Comparison of ENCODE assay signal across 15 cellular contexts in genomic region chr14:61836184-61836583, GRCh38. TPM values are rescaled to one million over a fixed set of nuclear protein-coding genes. Genes with fewer than 3 reads are reported as not detected.
DNase-seq lines count a peak whose midpoint lies in the region; ATAC-seq and TF ChIP-seq lines count a peak whose summit lies in the region.
"Had no signal": no experiment of that assay in that cellular context is flagged by ENCODE, and none has a peak within 500 bp of the region (broad histone marks: within the 10 kb centered on the region; RNA-seq: fewer than 3 reads in every experiment).

No MANE protein-coding gene starts in this region.

- H3K9me2 ChIP-seq in GM23248 (ENCODE audit: insufficient read depth) (no peaks in the 10 kb centered on the region), GM23338 (ENCODE audit: insufficient read depth) (no peaks in the 10 kb centered on the region)

- peaks cover 17% of the 10 kb centered on the region for H3K4me1 Mint-ChIP-seq in GM23338
- H3K4me1 Mint-ChIP-seq: CD4-positive, alpha-beta memory T cell had no signal

- H3K36me3 ChIP-seq in GM23248 (ENCODE audit: low read depth) (no peaks in the 10 kb centered on the region), GM23338 (ENCODE audit: insufficient read depth) (no peaks in the 10 kb centered on the region), iPS-20b (ENCODE audit: insufficient read depth, low read depth, low read length) (no peaks in the 10 kb centered on the region)
- H3K36me3 ChIP-seq: BE2C had no signal

- H3K79me2 ChIP-seq in GM23248 (ENCODE audit: insufficient read depth) (peaks cover 32% of the 10 kb centered on the region), GM23338 (replicated peaks; ENCODE audit: insufficient read depth) (no peaks in the 10 kb centered on the region)

- ATAC-seq in GM23338 (peak; percentile 28; the same call in 2 of the 3 replicates), HG03442 (IDR thresholded peaks at IDR 0.05; ENCODE audit: unreplicated experiment) (no peak)
- ATAC-seq: HCT116 had no signal

- H3K4me1 ChIP-seq in GM23248 (ENCODE audit: insufficient read depth) = peaks cover 15% of the 10 kb centered on the region
- peaks cover 12% of the 10 kb centered on the region; the same call in 1 of the 2 replicates for H3K4me1 ChIP-seq in GM23338 (ENCODE audit: insufficient read depth)
- H3K4me1 ChIP-seq in iPS-20b (ENCODE audit: insufficient read depth, low read length) = peaks cover 13% of the 10 kb centered on the region; the same call in 1 of the 2 replicates

- peaks cover 4% of the 10 kb centered on the region for H3K27me3 Mint-ChIP-seq in GM23338 (ENCODE audit: insufficient read depth, low read depth, poor library complexity)

- H3K4me2 ChIP-seq in GM23248 (ENCODE audit: unreplicated experiment) = no peak overlapping the region
- no peak overlapping the region; the same call in 1 of the 2 replicates for H3K4me2 ChIP-seq in GM23338
- H3K4me2 ChIP-seq: A549 had no signal

- peak overlapping the region; percentile 1; the same call in 1 of the 3 replicates for H3K4me3 Mint-ChIP-seq in GM23338
- H3K4me3 Mint-ChIP-seq: CD4-positive, alpha-beta memory T cell had no signal

- H4K20me1 ChIP-seq in GM23248 (ENCODE audit: insufficient read depth) = no peaks in the 10 kb centered on the region
- H4K20me1 ChIP-seq in GM23338 (replicated peaks; ENCODE audit: insufficient read depth) = no peaks in the 10 kb centered on the region

- 65 to 68% methylated on average over 3 of the region's 3 CpGs for WGBS in GM23248 (ENCODE audit: low coverage in 1 of 2, low lambda C conversion rate in 2 of 2, missing lambda C conversion rate in 2 of 2), 2 experiments

- H3K9me3 ChIP-seq in GM23248 (ENCODE audit: low read depth) (no peaks in the 10 kb centered on the region), iPS-20b (ENCODE audit: insufficient read depth, low read depth, low read length) (no peaks in the 10 kb centered on the region)
- H3K9me3 ChIP-seq: A549, BE2C had no signal

- H3K27ac ChIP-seq in GM23248 (no peak overlapping the region), GM23338 (ENCODE audit: low read depth) (peak overlapping the region; percentile 40; the same call in 1 of the 2 replicates), iPS-20b (ENCODE audit: low read length) (no peak overlapping the region)
- H3K27ac ChIP-seq: C4-2B, HL-60 had no signal

- H3K36me3 Mint-ChIP-seq in GM23338 (ENCODE audit: low read depth) = no peaks in the 10 kb centered on the region; the same call in 1 of the 3 replicates
- H3K36me3 Mint-ChIP-seq: CD4-positive, alpha-beta memory T cell had no signal

- H3F3A ChIP-seq in GM23248 (ENCODE audit: insufficient read depth) = no peaks in the 10 kb centered on the region
- no peaks in the 10 kb centered on the region for H3F3A ChIP-seq in GM23338 (replicated peaks; ENCODE audit: low read depth)

- H2AFZ ChIP-seq in GM23248 (peak overlapping the region; percentile 47), GM23338 (peak overlapping the region; percentile 39; the same call in 1 of the 2 replicates)

- H3K4me3 ChIP-seq in GM23248 = no peak overlapping the region
- no peak overlapping the region for H3K4me3 ChIP-seq in GM23338
- no peak overlapping the region for H3K4me3 ChIP-seq in iPS-20b (ENCODE audit: low read length)
- H3K4me3 ChIP-seq: A549 had no signal

- DNase-seq in GM23248 (no peak), GM23338 (ENCODE audit: low spot score) (peak; percentile 36), NCI-H69 (lab: John Stamatoyannopoulos, UW) (peak; percentile 28), DMS53 (lab: John Stamatoyannopoulos, UW) (no peak), SIG-M5 (lab: John Stamatoyannopoulos, UW) (no peak)
- DNase-seq: BE2C; CD4-positive, alpha-beta memory T cell; DMS79 treated with DMSO at 0.1 percent for 48 hours; EL had no signal

- H3K9me3 Mint-ChIP-seq in GM23338 = no peaks in the 10 kb centered on the region
- H3K9me3 Mint-ChIP-seq: CD4-positive, alpha-beta memory T cell had no signal

- TF ChIP-seq CTCF in GM23338 (conservative IDR thresholded peaks at IDR 0.05; ENCODE audit: low read depth in 2 of 2) = no peak

- H3K9ac ChIP-seq in GM23248 (no peak overlapping the region), iPS-20b (ENCODE audit: low read depth, low read length) (peak overlapping the region; percentile 46; the same call in 1 of the 2 replicates)

- in situ Hi-C loops in GM23248 (cut with MboI) = loop anchor here (10.0 kb wide), 1 partner anchor 531 kb away; no protein-coding TSS in a partner anchor

- H3K27me3 ChIP-seq in GM23248 (replicated peaks; ENCODE audit: insufficient read depth) (no peaks in the 10 kb centered on the region), GM23338 (ENCODE audit: insufficient read depth) (no peaks in the 10 kb centered on the region), iPS-20b (ENCODE audit: insufficient read depth, low read length) (no peaks in the 10 kb centered on the region)
- H3K27me3 ChIP-seq: BE2C had no signal

- no peak overlapping the region; the same call in 1 of the 2 replicates for H3K27ac Mint-ChIP-seq in GM23338

TF ChIP-seq in GM23338, 12 proteins besides CTCF, POLR2A, EP300 and RAD21:
- TF ChIP-seq, protein P1, sequence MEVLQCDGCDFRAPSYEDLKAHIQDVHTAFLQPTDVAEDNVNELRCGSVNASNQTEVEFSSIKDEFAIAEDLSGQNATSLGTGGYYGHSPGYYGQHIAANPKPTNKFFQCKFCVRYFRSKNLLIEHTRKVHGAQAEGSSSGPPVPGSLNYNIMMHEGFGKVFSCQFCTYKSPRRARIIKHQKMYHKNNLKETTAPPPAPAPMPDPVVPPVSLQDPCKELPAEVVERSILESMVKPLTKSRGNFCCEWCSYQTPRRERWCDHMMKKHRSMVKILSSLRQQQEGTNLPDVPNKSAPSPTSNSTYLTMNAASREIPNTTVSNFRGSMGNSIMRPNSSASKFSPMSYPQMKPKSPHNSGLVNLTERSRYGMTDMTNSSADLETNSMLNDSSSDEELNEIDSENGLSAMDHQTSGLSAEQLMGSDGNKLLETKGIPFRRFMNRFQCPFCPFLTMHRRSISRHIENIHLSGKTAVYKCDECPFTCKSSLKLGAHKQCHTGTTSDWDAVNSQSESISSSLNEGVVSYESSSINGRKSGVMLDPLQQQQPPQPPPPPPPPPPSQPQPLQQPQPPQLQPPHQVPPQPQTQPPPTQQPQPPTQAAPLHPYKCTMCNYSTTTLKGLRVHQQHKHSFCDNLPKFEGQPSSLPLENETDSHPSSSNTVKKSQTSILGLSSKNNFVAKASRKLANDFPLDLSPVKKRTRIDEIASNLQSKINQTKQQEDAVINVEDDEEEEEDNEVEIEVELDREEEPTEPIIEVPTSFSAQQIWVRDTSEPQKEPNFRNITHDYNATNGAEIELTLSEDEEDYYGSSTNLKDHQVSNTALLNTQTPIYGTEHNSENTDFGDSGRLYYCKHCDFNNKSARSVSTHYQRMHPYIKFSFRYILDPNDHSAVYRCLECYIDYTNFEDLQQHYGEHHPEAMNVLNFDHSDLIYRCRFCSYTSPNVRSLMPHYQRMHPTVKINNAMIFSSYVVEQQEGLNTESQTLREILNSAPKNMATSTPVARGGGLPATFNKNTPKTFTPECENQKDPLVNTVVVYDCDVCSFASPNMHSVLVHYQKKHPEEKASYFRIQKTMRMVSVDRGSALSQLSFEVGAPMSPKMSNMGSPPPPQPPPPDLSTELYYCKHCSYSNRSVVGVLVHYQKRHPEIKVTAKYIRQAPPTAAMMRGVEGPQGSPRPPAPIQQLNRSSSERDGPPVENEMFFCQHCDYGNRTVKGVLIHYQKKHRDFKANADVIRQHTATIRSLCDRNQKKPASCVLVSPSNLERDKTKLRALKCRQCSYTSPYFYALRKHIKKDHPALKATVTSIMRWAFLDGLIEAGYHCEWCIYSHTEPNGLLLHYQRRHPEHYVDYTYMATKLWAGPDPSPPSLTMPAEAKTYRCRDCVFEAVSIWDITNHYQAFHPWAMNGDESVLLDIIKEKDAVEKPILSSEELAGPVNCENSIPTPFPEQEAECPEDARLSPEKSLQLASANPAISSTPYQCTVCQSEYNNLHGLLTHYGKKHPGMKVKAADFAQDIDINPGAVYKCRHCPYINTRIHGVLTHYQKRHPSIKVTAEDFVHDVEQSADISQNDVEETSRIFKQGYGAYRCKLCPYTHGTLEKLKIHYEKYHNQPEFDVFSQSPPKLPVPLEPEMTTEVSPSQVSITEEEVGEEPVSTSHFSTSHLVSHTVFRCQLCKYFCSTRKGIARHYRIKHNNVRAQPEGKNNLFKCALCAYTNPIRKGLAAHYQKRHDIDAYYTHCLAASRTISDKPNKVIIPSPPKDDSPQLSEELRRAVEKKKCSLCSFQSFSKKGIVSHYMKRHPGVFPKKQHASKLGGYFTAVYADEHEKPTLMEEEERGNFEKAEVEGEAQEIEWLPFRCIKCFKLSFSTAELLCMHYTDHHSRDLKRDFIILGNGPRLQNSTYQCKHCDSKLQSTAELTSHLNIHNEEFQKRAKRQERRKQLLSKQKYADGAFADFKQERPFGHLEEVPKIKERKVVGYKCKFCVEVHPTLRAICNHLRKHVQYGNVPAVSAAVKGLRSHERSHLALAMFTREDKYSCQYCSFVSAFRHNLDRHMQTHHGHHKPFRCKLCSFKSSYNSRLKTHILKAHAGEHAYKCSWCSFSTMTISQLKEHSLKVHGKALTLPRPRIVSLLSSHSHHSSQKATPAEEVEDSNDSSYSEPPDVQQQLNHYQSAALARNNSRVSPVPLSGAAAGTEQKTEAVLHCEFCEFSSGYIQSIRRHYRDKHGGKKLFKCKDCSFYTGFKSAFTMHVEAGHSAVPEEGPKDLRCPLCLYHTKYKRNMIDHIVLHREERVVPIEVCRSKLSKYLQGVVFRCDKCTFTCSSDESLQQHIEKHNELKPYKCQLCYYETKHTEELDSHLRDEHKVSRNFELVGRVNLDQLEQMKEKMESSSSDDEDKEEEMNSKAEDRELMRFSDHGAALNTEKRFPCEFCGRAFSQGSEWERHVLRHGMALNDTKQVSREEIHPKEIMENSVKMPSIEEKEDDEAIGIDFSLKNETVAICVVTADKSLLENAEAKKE (CRISPR knock-in tag; IDR thresholded peaks at IDR 0.05) = no peak

RNA-seq across cellular contexts. Expression of gene SYT16, which starts 23.7 kb away (rescaled TPM):
- 0.32 and 0.51 TPM in 2 replicates for total RNA-seq in GM23248 (2014; rRNA removed; shearing (Covaris generic))
- polyA plus RNA-seq in GM23248 (2016; fragmentation: Nextera tagmentation; extraction: Ambion mirVana) = 0.21 and 0.30 TPM in 2 replicates
- total RNA-seq in GM23338 (2014; rRNA removed; shearing (Covaris generic)) = 2.6 and 3.7 TPM in 2 replicates
- 0.80 and 0.91 TPM in 2 replicates for polyA plus RNA-seq in GM23338 (2016; fragmentation: Nextera tagmentation; extraction: Ambion mirVana)
- total RNA-seq: CD4-positive, alpha-beta memory T cell had no signal
- polyA plus RNA-seq: CD4-positive, alpha-beta memory T cell had no signal

Comparison
In these comparisons a context has a peak if more than half of its experiments do, and no peak if none do; other contexts are left out.
1. DNase-seq: peak in GM23338 (single experiment) and NCI-H69 (single experiment); none in GM23248 (single experiment), DMS53 (single experiment) and SIG-M5 (single experiment).